Comparison of ENCODE assay signal across 1 cellular context in genomic region chr15:95799286-95800187, GRCh38.
TF ChIP-seq lines count a peak whose summit lies in the region.

No MANE protein-coding gene starts in this region.

TF ChIP-seq in A549, 52 proteins besides CTCF, POLR2A, EP300 and RAD21 (continued from another document):
- TF ChIP-seq BCL3 (IDR thresholded peaks at IDR 0.05) (peak; percentile 30; the same call in 1 of the 3 replicates), FOSB (CRISPR knock-in tag; IDR thresholded peaks at IDR 0.05) (no peak), CHD4 (IDR thresholded peaks at IDR 0.05; ENCODE audit: borderline replicate concordance) (no peak), HEYL (CRISPR knock-in tag; IDR thresholded peaks at IDR 0.05) (no peak), ELK1 (IDR thresholded peaks at IDR 0.05; ENCODE audit: low read depth, low read length) (no peak), HMGXB4 (CRISPR knock-in tag; IDR thresholded peaks at IDR 0.05; ENCODE audit: borderline replicate concordance) (no peak), KDM1A (IDR thresholded peaks at IDR 0.05; ENCODE audit: low read depth) (no peak), RNF2 (IDR thresholded peaks at IDR 0.05; ENCODE audit: borderline replicate concordance, low read depth) (no peak), SMC3 (IDR thresholded peaks at IDR 0.05) (no peak), TFCP2L1 (CRISPR knock-in tag; IDR thresholded peaks at IDR 0.05) (no peak), ESRRA (IDR thresholded peaks at IDR 0.05; ENCODE audit: borderline replicate concordance, low read length) (no peak), CEBPB (IDR thresholded peaks at IDR 0.05) (peak; percentile 87 to 96), BHLHE40 (IDR thresholded peaks at IDR 0.05; ENCODE audit: low read depth, low read length) (no peak), NR3C1 (IDR thresholded peaks at IDR 0.05) (no peak), FOSL2 (IDR thresholded peaks at IDR 0.05) (peak; percentile 66), FOSL2 (CRISPR knock-in tag; IDR thresholded peaks at IDR 0.05) (peak; percentile 92), ZSCAN20 (CRISPR knock-in tag; IDR thresholded peaks at IDR 0.05) (no peak), E2F6 (IDR thresholded peaks at IDR 0.05; ENCODE audit: borderline replicate concordance, low read depth) (no peak), TP53 (CRISPR knock-in tag; IDR thresholded peaks at IDR 0.05) (no peak), HOXB5 (CRISPR knock-in tag; IDR thresholded peaks at IDR 0.05) (no peak)
TF ChIP-seq in A549: peak in this region for 8.
